Comparison of ENCODE assay signal across 8 cellular contexts in genomic region chr7:36151921-36152755, GRCh38. TPM values are rescaled to one million over a fixed set of nuclear protein-coding genes. Genes with fewer than 3 reads are reported as not detected.
DNase-seq lines count a peak whose midpoint lies in the region; ATAC-seq and TF ChIP-seq lines count a peak whose summit lies in the region.

No MANE protein-coding gene starts in this region.

- no peak overlapping the region for H3K4ac ChIP-seq in mesendoderm (ENCODE audit: low read depth, low read length)

- H3K9me3 ChIP-seq in heart left ventricle = peaks cover 0 to 10% (median 0%) of the 10 kb centered on the region in 12 donors

- H3K27me3 ChIP-seq in heart left ventricle = no peaks in the 10 kb centered on the region
- no peaks in the 10 kb centered on the region for H3K27me3 ChIP-seq in brain microvascular endothelial cell (replicated peaks)
- no peaks in the 10 kb centered on the region for H3K27me3 ChIP-seq in mesendoderm (ENCODE audit: insufficient read depth, low read length, poor library complexity)

- intact Hi-C loops in heart left ventricle (cut with DNase I) (loop anchor here in 6 of 10 donors (1.0 to 10.0 kb wide), 9 partner anchors 23 to 167 kb away; no protein-coding TSS in a partner anchor), Right ventricle myocardium inferior (cut with DNase I) (loop anchor here (1.0 to 5.0 kb wide), 3 partner anchors 23 to 165 kb away; no protein-coding TSS in a partner anchor)

- no peaks in the 10 kb centered on the region for H3K79me2 ChIP-seq in mesendoderm (ENCODE audit: control insufficient read depth, insufficient read depth, low read length)

- H3K79me1 ChIP-seq in mesendoderm (ENCODE audit: low read length) = no peaks in the 10 kb centered on the region

- H3K4me1 ChIP-seq in heart left ventricle (peaks cover 5 to 45% (median 32%) of the 10 kb centered on the region in 12 donors), mesendoderm (ENCODE audit: control insufficient read depth, low read depth, low read length) (no peaks in the 10 kb centered on the region)

- ATAC-seq in heart left ventricle (no peak), Right ventricle myocardium inferior (no peak), HG02884 (IDR thresholded peaks at IDR 0.05; ENCODE audit: unreplicated experiment) (no peak), GM21529 (IDR thresholded peaks at IDR 0.05; ENCODE audit: unreplicated experiment) (no peak)

- DNase-seq in heart left ventricle = peak in 2 of 5 donors; percentile 25 to 50
- no peak for DNase-seq in Right ventricle myocardium inferior (ENCODE audit: missing footprints)
- no peak for DNase-seq in brain microvascular endothelial cell
- no peak for DNase-seq in mesendoderm
- DNase-seq in UCSD-AML1 (lab: John Stamatoyannopoulos, UW; ENCODE audit: unreplicated experiment) = no peak
- DNase-seq in SHP77 (lab: John Stamatoyannopoulos, UW) = no peak

- no peak overlapping the region for H4K5ac ChIP-seq in mesendoderm (ENCODE audit: low read length)

- no peak overlapping the region for H3K23ac ChIP-seq in mesendoderm (ENCODE audit: low read length)

- peak overlapping the region; percentile 92 for H3K56ac ChIP-seq in mesendoderm (ENCODE audit: low read length)

- no peaks in the 10 kb centered on the region for H3K36me3 ChIP-seq in heart left ventricle
- no peaks in the 10 kb centered on the region for H3K36me3 ChIP-seq in brain microvascular endothelial cell (replicated peaks)
- no peaks in the 10 kb centered on the region for H3K36me3 ChIP-seq in mesendoderm (ENCODE audit: control insufficient read depth, insufficient read depth, low read length)

- H3K4me3 ChIP-seq in heart left ventricle = peak overlapping the region in 11 of 12 donors; percentile 12 to 94 (median 85)
- peak overlapping the region; percentile 57 for H3K4me3 ChIP-seq in brain microvascular endothelial cell (ENCODE audit: low read depth, low read length)
- peak overlapping the region; percentile 25 for H3K4me3 ChIP-seq in mesendoderm (ENCODE audit: low read length)

- H2AK5ac ChIP-seq in mesendoderm (ENCODE audit: low read length) = no peak overlapping the region

- peak overlapping the region; percentile 71 for H2BK5ac ChIP-seq in mesendoderm (ENCODE audit: low read length)

- no peak overlapping the region for H2BK120ac ChIP-seq in mesendoderm (ENCODE audit: low read depth, low read length)

- TF ChIP-seq POLR2A in heart left ventricle (IDR thresholded peaks at IDR 0.05) = peak in 1 of 2 donors; percentile 45

- H3K9ac ChIP-seq in mesendoderm (ENCODE audit: low read length) = peak overlapping the region; percentile 71

- H3K4me2 ChIP-seq in mesendoderm (ENCODE audit: low read length) = peak overlapping the region; percentile 66

- TF ChIP-seq CTCF in heart left ventricle (IDR thresholded peaks at IDR 0.05) (no peak), brain microvascular endothelial cell (IDR thresholded peaks at IDR 0.05; ENCODE audit: low read depth, low read length, missing control alignments) (no peak)

- H4K8ac ChIP-seq in mesendoderm (ENCODE audit: low read depth, low read length) = no peak overlapping the region

- in situ Hi-C loops in brain microvascular endothelial cell (cut with HindIII; ENCODE audit: low pct_ligation_motif_present, low sequenced_read_pairs) = no loop called here

- no peak overlapping the region for H2BK15ac ChIP-seq in mesendoderm (replicated peaks; ENCODE audit: low read depth)

- H3K18ac ChIP-seq in mesendoderm (ENCODE audit: low read length) = peak overlapping the region; percentile 29

- 42 to 62% (median 49%) methylated on average over 23 to 30 of the region's 30 CpGs for WGBS in heart left ventricle, 4 donors
- WGBS in mesendoderm (ENCODE audit: extremely low coverage, insufficient coverage, low lambda C conversion rate) = no CpG with 5 or more reads among the region's 30 CpGs

- peak overlapping the region; percentile 15 to 94 (median 82) for H3K27ac ChIP-seq in heart left ventricle
- peak overlapping the region; percentile 42 for H3K27ac ChIP-seq in brain microvascular endothelial cell
- H3K27ac ChIP-seq in mesendoderm (ENCODE audit: low read depth, low read length) = no peak overlapping the region

RNA-seq across cellular contexts. Expression of gene EEPD1, which starts 0.9 kb away (rescaled TPM):
- total RNA-seq in heart left ventricle (10 to 100 TPM in 3 of 9 donors, 1 to 10 TPM in 6; 3.7 to 12.2 (median 7.7) TPM), Right ventricle myocardium inferior (11.5 TPM)
- polyA plus RNA-seq in heart left ventricle = 1 to 10 TPM; 5.5 to 8.2 TPM
- polyA plus RNA-seq in mesendoderm (2013, experiment 1 of 2) = 3.6 TPM
- 4.5 TPM for polyA plus RNA-seq in mesendoderm (2013, experiment 2 of 2)

Comparison
In these comparisons a context has a peak if more than half of its experiments do, and no peak if none do; other contexts are left out.
1. H3K4me3 ChIP-seq: peak in every context shown above with its lines; median percentile 85 in heart left ventricle; 57 in brain microvascular endothelial cell; 25 in mesendoderm.